ENCODE assay signal across 8 cellular contexts in genomic region chr3:38029400-38030125, GRCh38. TPM values are rescaled to one million over a fixed set of nuclear protein-coding genes. Genes with fewer than 3 reads are reported as not detected.
DNase-seq lines count a peak whose midpoint lies in the region; ATAC-seq, FAIRE-seq and TF ChIP-seq lines count a peak whose summit lies in the region.

Gene PLCD1 (minus strand): TSS chr3:38029642. CDS start chr3:38029539, 103 bp downstream.

- peak; percentile 47 for DNase-seq in stimulated activated CD4-positive, alpha-beta T cell treated with anti-CD3 and anti-CD28 coated beads, Interleukin-15, amount 100 ng/mL, for 24 hours
- DNase-seq in stimulated activated CD4-positive, alpha-beta T cell treated with anti-CD3 and anti-CD28 coated beads, Interleukin-2, amount 100 ng/mL, for 48 hours = no peak
- peak; percentile 25 for DNase-seq in activated naive CD4-positive, alpha-beta T cell treated with anti-CD3 and anti-CD28 coated beads, Interleukin-2, amount 50 U/mL, for 16 hours
- peak; percentile 82 to 90 for DNase-seq in frontal cortex (ENCODE audit: low spot score in 2 of 2)
- DNase-seq in natural killer cell = peak; percentile 43
- peak in 1 of 2 donors; percentile 88 for DNase-seq in vagina (ENCODE audit: extremely low spot score in 2 of 2)
- DNase-seq in NK-92 (lab: John Stamatoyannopoulos, UW; ENCODE audit: unreplicated experiment) = no peak

- intact Hi-C loops in natural killer cell (cut with micrococcal nuclease) (no loop called here), vagina (cut with DNase I) (no loop called here)

- peaks cover 17 to 29% of the 10 kb centered on the region in 2 donors for H3K4me1 Mint-ChIP-seq in natural killer cell

- H3K36me3 Mint-ChIP-seq in natural killer cell = no peaks in the 10 kb centered on the region

- peaks cover 64% of the 10 kb centered on the region for H3K4me1 ChIP-seq in vagina

- H3K27ac Mint-ChIP-seq in natural killer cell = peak within 1 kb of the TSS in 1 of 2 donors; percentile 80

- no peaks in the 10 kb centered on the region for H3K36me3 ChIP-seq in vagina

- H3K4me3 Mint-ChIP-seq in natural killer cell = peak within 1 kb of the TSS; percentile 80

- no peaks in the 10 kb centered on the region for H3K9me3 ChIP-seq in vagina

- H3K27me3 ChIP-seq in vagina = no peaks in the 10 kb centered on the region

- peak within 1 kb of the TSS; percentile 80 for H3K4me3 ChIP-seq in vagina

- H3K27ac ChIP-seq in vagina = peak within 1 kb of the TSS; percentile 95

- TF ChIP-seq POLR2A in vagina (IDR thresholded peaks at IDR 0.05) = peak in 1 of 2 donors; percentile 32

- no peak for TF ChIP-seq CTCF in natural killer cell (IDR thresholded peaks at IDR 0.05)
- peak in 1 of 3 experiments; percentile 22 for TF ChIP-seq CTCF in vagina (IDR thresholded peaks at IDR 0.05)

- peak in 1 of 3 donors; percentile 6 for ATAC-seq in natural killer cell
- no peak for ATAC-seq in HG03521 (IDR thresholded peaks at IDR 0.05; ENCODE audit: unreplicated experiment)

- no peaks in the 10 kb centered on the region for H3K9me3 Mint-ChIP-seq in natural killer cell

- no peak for FAIRE-seq in frontal cortex (lab: Jason Lieb, UNC)

- peaks cover 14 to 16% of the 10 kb centered on the region in 2 donors for H3K27me3 Mint-ChIP-seq in natural killer cell (ENCODE audit: low read depth in 2 of 2)

RNA-seq across cellular contexts. Expression of gene PLCD1, which starts in this region (rescaled TPM):
- total RNA-seq in frontal cortex = 4.1 TPM
- 10 to 100 TPM; 27.7 to 38.1 (median 29.4) TPM for total RNA-seq in natural killer cell
- 68.5 TPM for total RNA-seq in vagina

Comparison
In these comparisons a context has a peak if more than half of its experiments do, and no peak if none do; other contexts are left out.
1. DNase-seq: peak in stimulated activated CD4-positive, alpha-beta T cell treated with anti-CD3 and anti-CD28 coated beads, Interleukin-15, amount 100 ng/mL, for 24 hours (single experiment), activated naive CD4-positive, alpha-beta T cell treated with anti-CD3 and anti-CD28 coated beads, Interleukin-2, amount 50 U/mL, for 16 hours (single experiment), frontal cortex (2 of 2) and natural killer cell (single experiment); none in stimulated activated CD4-positive, alpha-beta T cell treated with anti-CD3 and anti-CD28 coated beads, Interleukin-2, amount 100 ng/mL, for 48 hours (0 of 2) and NK-92 (single experiment).